In genomic region chr3:32568953-32569352, GRCh38 we compare ENCODE assay signal across 9 cellular contexts. TPM values are rescaled to one million over a fixed set of nuclear protein-coding genes. Genes with fewer than 3 reads are reported as not detected.
A peak's percentile ranks its signal among the peaks of the same experiment; 100 is the strongest.
DNase-seq lines count a peak whose midpoint lies in the region; ATAC-seq, FAIRE-seq and TF ChIP-seq lines count a peak whose summit lies in the region.
"Had no signal": no experiment of that assay in that cellular context is flagged by ENCODE, and none has a peak within 500 bp of the region (broad histone marks: within the 10 kb centered on the region; RNA-seq: fewer than 3 reads in every experiment).

No MANE protein-coding gene starts in this region.

- H3K4me3 Mint-ChIP-seq in activated T-cell treated with anti-CD3 and anti-CD28 coated beads, Interleukin-2, amount 50 U/mL, for 4 hours = peak overlapping the region; percentile 95
- peak overlapping the region; percentile 90 for H3K4me3 Mint-ChIP-seq in activated CD4-positive, alpha-beta memory T cell treated with anti-CD3 and anti-CD28 coated beads, Interleukin-2, amount 10 ng/mL, durations not matched to agents 7 days and 5 days

- CTCF ChIA-PET in activated CD4-positive, alpha-beta memory T cell treated with anti-CD3 and anti-CD28 coated beads, Interleukin-2, amount 10 ng/mL, durations not matched to agents 7 days and 5 days (lab: Charles Lee) = interaction anchor here (1.1 to 1.4 kb wide), 3 partner anchors 101 to 274 kb away, joined by 3 to 4 read pairs (median 3); no protein-coding TSS in a partner anchor

- H3K79me2 ChIP-seq in hepatocyte = peaks cover 61% of the 10 kb centered on the region

- no peak overlapping the region for H2AFZ ChIP-seq in hepatocyte

- no peaks in the 10 kb centered on the region for H3K9me3 Mint-ChIP-seq in activated T-cell treated with anti-CD3 and anti-CD28 coated beads, Interleukin-2, amount 50 U/mL, for 4 hours
- no peaks in the 10 kb centered on the region for H3K9me3 Mint-ChIP-seq in activated CD4-positive, alpha-beta memory T cell treated with anti-CD3 and anti-CD28 coated beads, Interleukin-2, amount 10 ng/mL, durations not matched to agents 7 days and 5 days

- in situ Hi-C loops in KBM-7 (cut with MboI; ENCODE audit: low pct_unique_long_range_greater_than_20kb, low sequenced_read_pairs) = no loop called here

- H3K27ac Mint-ChIP-seq in activated CD4-positive, alpha-beta memory T cell treated with anti-CD3 and anti-CD28 coated beads, Interleukin-2, amount 10 ng/mL, durations not matched to agents 7 days and 5 days = no peak overlapping the region

- peaks cover 4% of the 10 kb centered on the region for H3K36me3 Mint-ChIP-seq in activated T-cell treated with anti-CD3 and anti-CD28 coated beads, Interleukin-2, amount 50 U/mL, for 4 hours (ENCODE audit: insufficient read depth)
- peaks cover 17% of the 10 kb centered on the region for H3K36me3 Mint-ChIP-seq in activated CD4-positive, alpha-beta memory T cell treated with anti-CD3 and anti-CD28 coated beads, Interleukin-2, amount 10 ng/mL, durations not matched to agents 7 days and 5 days (ENCODE audit: low read depth)

- H3K9me3 ChIP-seq in hepatocyte (ENCODE audit: low read depth) (no peaks in the 10 kb centered on the region), stomach smooth muscle (ENCODE audit: control insufficient read depth in 2 of 2, low read length in 2 of 2) (no peaks in the 10 kb centered on the region)

- no peak overlapping the region for H3K27ac ChIP-seq in hepatocyte
- H3K27ac ChIP-seq in stomach smooth muscle (ENCODE audit: low read length) = no peak overlapping the region

- POLR2A ChIA-PET in activated CD4-positive, alpha-beta memory T cell treated with anti-CD3 and anti-CD28 coated beads, Interleukin-2, amount 10 ng/mL, durations not matched to agents 7 days and 5 days (lab: Charles Lee) = interaction anchor here (1.2 to 2.0 kb wide), 4 partner anchors 8 to 67 kb away, joined by 3 to 13 read pairs (median 4); partner anchors contain the start of gene CMTM6

- no peaks in the 10 kb centered on the region for H3K36me3 ChIP-seq in hepatocyte (replicated peaks; ENCODE audit: insufficient read depth, low read depth)
- peaks cover 0 to 2% of the 10 kb centered on the region in 2 donors for H3K36me3 ChIP-seq in stomach smooth muscle (ENCODE audit: control insufficient read depth in 2 of 2, insufficient read depth in 2 of 2, low read length in 2 of 2)

- no peaks in the 10 kb centered on the region for H3K9me2 ChIP-seq in hepatocyte (replicated peaks; ENCODE audit: insufficient read depth)

- ATAC-seq in activated T-cell treated with anti-CD3 and anti-CD28 coated beads, Interleukin-2, amount 50 U/mL, for 4 hours = no peak

- 92% methylated on average over 2 of the region's 2 CpGs for WGBS in hepatocyte (ENCODE audit: low lambda C conversion rate, missing lambda C conversion rate)

- peak overlapping the region; percentile 80 for H3K4me2 ChIP-seq in hepatocyte

- H3K4me3 ChIP-seq in hepatocyte (peak overlapping the region; percentile 90), stomach smooth muscle (ENCODE audit: low read length in 2 of 2) (peak overlapping the region; percentile 63 to 91)

- peaks cover 33% of the 10 kb centered on the region for H3K4me1 Mint-ChIP-seq in activated T-cell treated with anti-CD3 and anti-CD28 coated beads, Interleukin-2, amount 50 U/mL, for 4 hours (ENCODE audit: low read depth)
- peaks cover 31% of the 10 kb centered on the region for H3K4me1 Mint-ChIP-seq in activated CD4-positive, alpha-beta memory T cell treated with anti-CD3 and anti-CD28 coated beads, Interleukin-2, amount 10 ng/mL, durations not matched to agents 7 days and 5 days

- H3K4me1 ChIP-seq in hepatocyte (ENCODE audit: insufficient read depth) = peaks cover 17% of the 10 kb centered on the region
- H3K4me1 ChIP-seq in stomach smooth muscle (ENCODE audit: control insufficient read depth, insufficient read depth, low read length) = peaks cover 3% of the 10 kb centered on the region

- no peak for DNase-seq in activated T-cell treated with anti-CD3 and anti-CD28 coated beads, Interleukin-2, amount 50 U/mL, for 4 hours
- DNase-seq in activated T-cell treated with anti-CD3 and anti-CD28 coated beads for 4 hours = no peak
- DNase-seq in activated CD4-positive, alpha-beta memory T cell treated with anti-CD3 and anti-CD28 coated beads, Interleukin-2, amount 10 ng/mL, durations not matched to agents 7 days and 5 days = no peak
- DNase-seq in hepatocyte (ENCODE audit: low spot score) = no peak
- DNase-seq in KBM-7 = no peak
- DNase-seq in GM03348 (ENCODE audit: low spot score) = no peak
- DNase-seq in RCC 7860 (ENCODE audit: low spot score) = no peak
- DNase-seq: activated CD4-positive, alpha-beta T cell treated with anti-CD3 and anti-CD28 coated beads, Interleukin-2, amount 50 U/mL, for 1 hour had no signal

- no peaks in the 10 kb centered on the region for H3K27me3 ChIP-seq in hepatocyte
- H3K27me3 ChIP-seq in stomach smooth muscle (ENCODE audit: control insufficient read depth in 1 of 2, insufficient read depth in 2 of 2, low read length in 2 of 2) = no peaks in the 10 kb centered on the region

- no peak for FAIRE-seq in RCC 7860 (lab: Jason Lieb, UNC)

- H3K9ac ChIP-seq in stomach smooth muscle (ENCODE audit: low read length in 2 of 2) = peak overlapping the region in 1 of 2 donors; percentile 90

- H4K20me1 ChIP-seq in hepatocyte (ENCODE audit: insufficient read depth, poor library complexity, severe bottlenecking) = peaks cover 22% of the 10 kb centered on the region

- no peaks in the 10 kb centered on the region for H3K27me3 Mint-ChIP-seq in activated T-cell treated with anti-CD3 and anti-CD28 coated beads, Interleukin-2, amount 50 U/mL, for 4 hours (ENCODE audit: low read depth)
- H3K27me3 Mint-ChIP-seq in activated CD4-positive, alpha-beta memory T cell treated with anti-CD3 and anti-CD28 coated beads, Interleukin-2, amount 10 ng/mL, durations not matched to agents 7 days and 5 days = no peaks in the 10 kb centered on the region

- no peak for TF ChIP-seq CTCF in hepatocyte (IDR thresholded peaks at IDR 0.05; ENCODE audit: poor library complexity)

RNA-seq across cellular contexts. Expression of gene DYNC1LI1, which starts 1.7 kb away (rescaled TPM):
- 10 to 100 TPM; 53.1 to 54.1 (median 53.3) TPM for total RNA-seq in activated T-cell treated with anti-CD3 and anti-CD28 coated beads, Interleukin-2, amount 50 U/mL, for 4 hours
- 10 to 100 TPM; 29.7 to 31.7 TPM for total RNA-seq in activated CD4-positive, alpha-beta memory T cell treated with anti-CD3 and anti-CD28 coated beads, Interleukin-2, amount 10 ng/mL, durations not matched to agents 7 days and 5 days
- 41.7 and 56.4 TPM in 2 replicates for total RNA-seq in hepatocyte
- 36.0 and 40.8 TPM in 2 replicates for polyA plus RNA-seq in hepatocyte
